Comparison of ENCODE assay signal across 10 cellular contexts in the genomic region with DNA sequence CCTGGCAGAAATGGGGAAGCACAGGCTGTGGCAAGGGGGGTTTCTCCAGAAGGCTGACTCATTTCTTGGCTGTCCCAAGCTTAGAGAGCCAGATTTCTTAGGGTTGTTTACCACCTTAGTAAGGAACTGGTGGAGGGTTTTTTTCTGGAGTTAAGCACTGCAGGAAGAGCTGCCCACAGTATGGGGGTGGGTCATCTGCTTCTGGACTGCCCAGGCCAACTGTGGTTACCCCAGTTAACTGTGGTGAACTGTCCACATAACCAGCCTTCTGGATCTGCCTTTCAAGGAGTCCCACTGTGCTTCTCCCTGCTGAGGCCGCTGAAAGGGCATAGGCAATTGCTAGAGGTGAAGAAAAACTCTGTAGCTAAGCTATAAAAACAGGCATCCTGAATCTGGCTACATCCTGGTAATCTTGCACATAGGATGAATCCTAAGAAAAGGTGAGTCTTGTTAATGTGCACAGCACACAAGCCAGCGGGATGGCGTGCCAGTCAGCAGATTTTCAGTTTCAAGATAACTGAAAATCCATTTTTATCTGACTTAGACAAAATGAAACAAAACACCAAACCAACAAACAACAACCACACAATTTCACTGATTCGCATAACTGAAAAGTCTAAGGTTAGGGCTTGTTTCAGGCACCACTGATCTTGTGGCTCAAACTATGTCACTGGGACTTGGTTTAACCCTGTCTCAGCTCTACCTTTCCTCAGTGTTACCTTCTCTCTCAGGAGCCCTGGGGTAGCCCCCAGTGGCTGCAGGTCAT. TPM values are rescaled to one million over a fixed set of nuclear protein-coding genes. Genes with fewer than 3 reads are reported as not detected.
DNase-seq lines count a peak whose midpoint lies in the region; ATAC-seq and TF ChIP-seq lines count a peak whose summit lies in the region.
"Had no signal": no experiment of that assay in that cellular context is flagged by ENCODE, and none has a peak within 500 bp of the region (broad histone marks: within the 10 kb centered on the region; RNA-seq: fewer than 3 reads in every experiment).

No MANE protein-coding gene starts in this region.

- H3K27ac ChIP-seq in osteoblast (ENCODE audit: low read depth, low read length), result no peak overlapping the region
- H3K27ac ChIP-seq: SK-N-MC had no signal

- no peak overlapping the region for H3K4me2 ChIP-seq in osteoblast (ENCODE audit: insufficient read depth, low read length)

- H3K27ac Mint-ChIP-seq in activated CD4-positive, alpha-beta T cell treated with anti-CD3 and anti-CD28 coated beads, Interleukin-2, amount 10 ng/mL, durations not matched to agents 24 days and 14 days, result peak overlapping the region; percentile 91
- H3K27ac Mint-ChIP-seq in T-helper 1 cell treated with Interleukin-12 subunit alpha and Interleukin-12 subunit beta and Interleukin-4 antibody, amounts not matched to agents 30 μg/mL and 1 μg/mL, for 36 hours, result peak overlapping the region; percentile 78

- H3K27me3 ChIP-seq in osteoblast (ENCODE audit: insufficient read depth, low read length), result peaks cover 22% of the 10 kb centered on the region

- no peak for TF ChIP-seq CTCF in osteoblast (IDR thresholded peaks at IDR 0.05; ENCODE audit: extremely low read depth, low read depth, low read length)

- no peaks in the 10 kb centered on the region for H4K20me1 ChIP-seq in osteoblast (ENCODE audit: insufficient read depth, low read length)

- H2AFZ ChIP-seq in osteoblast (ENCODE audit: low read length), result no peak overlapping the region

- no peaks in the 10 kb centered on the region for H3K79me2 ChIP-seq in osteoblast (ENCODE audit: insufficient read depth, low read length)

- no peak overlapping the region for H3K4me3 ChIP-seq in osteoblast (ENCODE audit: insufficient read depth, low read length)
- H3K4me3 ChIP-seq: heart left ventricle, SK-N-MC had no signal

- no peaks in the 10 kb centered on the region for H3K36me3 ChIP-seq in osteoblast (ENCODE audit: insufficient read depth, low read length)
- H3K36me3 ChIP-seq: heart left ventricle had no signal

- ATAC-seq in HG03039 (IDR thresholded peaks at IDR 0.05; ENCODE audit: unreplicated experiment) (peak; percentile 59), Right ventricle myocardium superior (ENCODE audit: poor library complexity) (no peak)

- H3K27me3 Mint-ChIP-seq in activated CD4-positive, alpha-beta T cell treated with anti-CD3 and anti-CD28 coated beads, Interleukin-2, amount 10 ng/mL, durations not matched to agents 24 days and 14 days, result peaks cover 11% of the 10 kb centered on the region
- H3K27me3 Mint-ChIP-seq in T-helper 1 cell treated with Interleukin-12 subunit alpha and Interleukin-12 subunit beta and Interleukin-4 antibody, amounts not matched to agents 30 μg/mL and 1 μg/mL, for 36 hours (ENCODE audit: low read depth), result peaks cover 8% of the 10 kb centered on the region

- peak overlapping the region; percentile 58 for H3K4me3 Mint-ChIP-seq in activated CD4-positive, alpha-beta T cell treated with anti-CD3 and anti-CD28 coated beads, Interleukin-2, amount 10 ng/mL, durations not matched to agents 24 days and 14 days
- H3K4me3 Mint-ChIP-seq in T-helper 1 cell treated with Interleukin-12 subunit alpha and Interleukin-12 subunit beta and Interleukin-4 antibody, amounts not matched to agents 30 μg/mL and 1 μg/mL, for 36 hours, result peak overlapping the region; percentile 31

- H3K9me3 Mint-ChIP-seq in activated CD4-positive, alpha-beta T cell treated with anti-CD3 and anti-CD28 coated beads, Interleukin-2, amount 10 ng/mL, durations not matched to agents 24 days and 14 days, result peaks cover 14% of the 10 kb centered on the region
- peaks cover 22% of the 10 kb centered on the region for H3K9me3 Mint-ChIP-seq in T-helper 1 cell treated with Interleukin-12 subunit alpha and Interleukin-12 subunit beta and Interleukin-4 antibody, amounts not matched to agents 30 μg/mL and 1 μg/mL, for 36 hours

- no peaks in the 10 kb centered on the region for H3K9me3 ChIP-seq in osteoblast (ENCODE audit: low read depth, low read length)

- peaks cover 25% of the 10 kb centered on the region for H3K4me1 Mint-ChIP-seq in activated CD4-positive, alpha-beta T cell treated with anti-CD3 and anti-CD28 coated beads, Interleukin-2, amount 10 ng/mL, durations not matched to agents 24 days and 14 days
- peaks cover 25% of the 10 kb centered on the region for H3K4me1 Mint-ChIP-seq in T-helper 1 cell treated with Interleukin-12 subunit alpha and Interleukin-12 subunit beta and Interleukin-4 antibody, amounts not matched to agents 30 μg/mL and 1 μg/mL, for 36 hours (ENCODE audit: low read depth)

- intact Hi-C loops in activated CD4-positive, alpha-beta T cell treated with anti-CD3 and anti-CD28 coated beads, Interleukin-2, amount 10 ng/mL, durations not matched to agents 24 days and 14 days (cut with micrococcal nuclease), result loop anchor here (2.0 kb wide), 1 partner anchor 408 kb away; no protein-coding TSS in a partner anchor
- intact Hi-C loops in Right ventricle myocardium superior (cut with DNase I), result no loop called here

- peaks cover 7% of the 10 kb centered on the region for H3K36me3 Mint-ChIP-seq in activated CD4-positive, alpha-beta T cell treated with anti-CD3 and anti-CD28 coated beads, Interleukin-2, amount 10 ng/mL, durations not matched to agents 24 days and 14 days (ENCODE audit: low read depth)
- H3K36me3 Mint-ChIP-seq in T-helper 1 cell treated with Interleukin-12 subunit alpha and Interleukin-12 subunit beta and Interleukin-4 antibody, amounts not matched to agents 30 μg/mL and 1 μg/mL, for 36 hours (ENCODE audit: low read depth), result peaks cover 11% of the 10 kb centered on the region

- no peaks in the 10 kb centered on the region for H3K4me1 ChIP-seq in osteoblast (ENCODE audit: insufficient read depth, low read length)

- DNase-seq in activated CD4-positive, alpha-beta T cell treated with anti-CD3 and anti-CD28 coated beads, Interleukin-2, amount 10 ng/mL, durations not matched to agents 24 days and 14 days, result peak; percentile 71
- no peak for DNase-seq in activated CD4-positive, alpha-beta T cell treated with anti-CD3 and anti-CD28 coated beads for 1 hour
- DNase-seq in osteoblast (ENCODE audit: insufficient read length, low spot score, missing footprints), result peak; percentile 53
- DNase-seq in NCI-H2107 treated with DMSO at 0.1 percent for 48 hours (lab: John Stamatoyannopoulos, UW; ENCODE audit: unreplicated experiment), result no peak
- DNase-seq in Right ventricle myocardium superior, result no peak
- no peak for DNase-seq in NCI-H345 (lab: John Stamatoyannopoulos, UW)
- DNase-seq: heart left ventricle had no signal

RNA-seq across cellular contexts. Expression of gene TSPAN33, which starts 21.6 kb away (rescaled TPM):
- total RNA-seq in activated CD4-positive, alpha-beta T cell treated with anti-CD3 and anti-CD28 coated beads, Interleukin-2, amount 10 ng/mL, durations not matched to agents 24 days and 14 days, result 5.4 and 6.2 TPM in 2 replicates
- total RNA-seq in osteoblast (under 0.01 and 0.36 TPM in 2 replicates), Right ventricle myocardium superior (11.8 TPM)

Comparison
In these comparisons a context has a peak if more than half of its experiments do, and no peak if none do; other contexts are left out.
1. DNase-seq: peak in activated CD4-positive, alpha-beta T cell treated with anti-CD3 and anti-CD28 coated beads, Interleukin-2, amount 10 ng/mL, durations not matched to agents 24 days and 14 days (single experiment) and osteoblast (single experiment); none in activated CD4-positive, alpha-beta T cell treated with anti-CD3 and anti-CD28 coated beads for 1 hour (single experiment), NCI-H2107 treated with DMSO at 0.1 percent for 48 hours (single experiment), Right ventricle myocardium superior (single experiment) and NCI-H345 (single experiment).